ENCODE assay signal across 8 cellular contexts in the genomic region with DNA sequence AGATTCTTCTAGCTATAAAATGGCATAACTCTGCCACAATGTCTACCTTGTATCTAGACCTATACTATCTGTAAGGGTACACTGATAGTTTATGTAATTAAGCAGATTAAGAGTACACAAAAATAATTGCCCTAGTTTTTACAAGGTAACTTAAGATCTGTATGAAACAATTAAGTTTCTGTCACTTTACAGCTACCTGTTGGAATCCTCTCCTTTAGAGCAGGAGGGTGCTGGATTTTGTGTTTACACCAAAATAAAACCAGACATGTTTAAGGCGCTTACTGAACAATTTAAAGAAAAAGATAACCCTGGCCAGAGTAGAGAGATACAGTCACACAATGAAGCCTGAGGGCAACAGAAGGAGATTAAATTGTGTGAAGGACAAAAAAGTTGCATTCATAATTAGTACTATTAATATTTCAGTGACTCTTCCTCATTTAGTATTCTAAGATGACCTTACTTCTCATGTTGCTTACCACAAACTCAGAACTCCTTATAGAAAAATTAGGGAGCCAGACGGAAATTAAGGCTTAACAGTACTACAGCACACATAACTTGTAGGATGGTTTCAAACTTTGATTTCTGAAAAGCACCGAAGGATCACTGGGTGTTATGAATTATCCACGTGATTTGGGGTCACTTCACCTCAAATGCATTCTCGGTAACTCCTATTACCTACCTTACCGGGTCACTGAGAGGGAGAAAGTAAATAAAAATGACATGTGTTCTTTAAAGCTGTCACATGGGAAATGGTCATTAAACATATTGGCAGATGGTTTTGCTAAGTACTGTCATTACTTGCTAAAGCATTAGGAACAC. TPM values are rescaled to one million over a fixed set of nuclear protein-coding genes. Genes with fewer than 3 reads are reported as not detected.
DNase-seq lines count a peak whose midpoint lies in the region; ATAC-seq, FAIRE-seq and TF ChIP-seq lines count a peak whose summit lies in the region.

No MANE protein-coding gene starts in this region.

- H3K79me2 ChIP-seq in PC-3 (ENCODE audit: low read length): peaks cover 44% of the 10 kb centered on the region

- H3K4me2 ChIP-seq in PC-3 (ENCODE audit: low read length): peak overlapping the region; percentile 97

- BruUV-seq in PC-3 (replicated peaks; lab: Mats Ljungman, UMichigan): no TSS peak

- POLR2A ChIA-PET in PC-3 (lab: Charles Lee; ENCODE audit: unreplicated experiment): interaction anchor here (0.7 kb wide), 1 partner anchor 1720 kb away, joined by 3 read pairs; no protein-coding TSS in a partner anchor

- peak overlapping the region; percentile 97 for H2AFZ ChIP-seq in PC-3 (ENCODE audit: low read length)

- no peak for FAIRE-seq in urothelium cell line (lab: Jason Lieb, UNC)

- H3F3A ChIP-seq in PC-3 (ENCODE audit: low read length, unreplicated experiment): no peaks in the 10 kb centered on the region

- H3K9me2 ChIP-seq in PC-3 (replicated peaks; ENCODE audit: low read length): no peaks in the 10 kb centered on the region

- H3K27me3 ChIP-seq in PC-3 (ENCODE audit: low read length): no peaks in the 10 kb centered on the region

- H3K4me1 ChIP-seq in PC-3 (ENCODE audit: insufficient read depth, low read length): peaks cover 19% of the 10 kb centered on the region

- H3K36me3 ChIP-seq in PC-3 (ENCODE audit: low read depth, low read length): peaks cover 12% of the 10 kb centered on the region

- no peak for TF ChIP-seq CTCF in PC-3 (conservative IDR thresholded peaks at IDR 0.05; ENCODE audit: low read depth, low read length)

- H3K4me3 ChIP-seq in PC-3 (ENCODE audit: low read length): peak overlapping the region; percentile 89

- no peaks in the 10 kb centered on the region for H4K20me1 ChIP-seq in PC-3 (ENCODE audit: low read length)

- CTCF ChIA-PET in PC-3 (lab: Charles Lee): no interaction called here

- H3K9me3 ChIP-seq in PC-3 (ENCODE audit: low read length): no peaks in the 10 kb centered on the region

- H3K27ac ChIP-seq in PC-3 (ENCODE audit: low read length): peak overlapping the region; percentile 95
- peak overlapping the region; percentile 95 for H3K27ac ChIP-seq in epithelial cell of prostate

- intact Hi-C loops in PC-3 (cut with micrococcal nuclease): loop anchor here (1.0 to 5.0 kb wide), 3 partner anchors 35 to 133 kb away; partner anchors contain the start of gene CXCR4

- no peak for DNase-seq in PC-3
- DNase-seq in epithelial cell of prostate (ENCODE audit: low read depth, low spot score): no peak
- peak; percentile 73 for DNase-seq in pons (ENCODE audit: low spot score)
- DNase-seq in urothelium cell line (ENCODE audit: low spot score): no peak
- DNase-seq in NCI-H146 (lab: John Stamatoyannopoulos, UW): no peak
- no peak for DNase-seq in NCI-H2171 (lab: John Stamatoyannopoulos, UW)

- ATAC-seq in GM18858 (IDR thresholded peaks at IDR 0.05; ENCODE audit: unreplicated experiment) (peak; percentile 50), HG02588 (IDR thresholded peaks at IDR 0.05; ENCODE audit: unreplicated experiment) (peak; percentile 33), PC-3 (no peak; the same call in 1 of the 2 replicates)

- H3K9ac ChIP-seq in PC-3 (ENCODE audit: low read length): peak overlapping the region; percentile 100

RNA-seq across cellular contexts. Expression of gene DARS1, which starts 1.0 kb away (rescaled TPM):
- 56.7 and 78.6 TPM in 2 replicates for total RNA-seq in PC-3 (2014; rRNA removed)
